17 cellular contexts compared by ENCODE assay signal in genomic region chr5:172444626-172445365, GRCh38. TPM values are rescaled to one million over a fixed set of nuclear protein-coding genes. Genes with fewer than 3 reads are reported as not detected.
A peak's percentile ranks its signal among the peaks of the same experiment; 100 is the strongest.
DNase-seq lines count a peak whose midpoint lies in the region; TF ChIP-seq lines count a peak whose summit lies in the region.
"Had no signal": no experiment of that assay in that cellular context is flagged by ENCODE, and none has a peak within 500 bp of the region (broad histone marks: within the 10 kb centered on the region; RNA-seq: fewer than 3 reads in every experiment).

No MANE protein-coding gene starts in this region.

- no peaks in the 10 kb centered on the region for H3K9me3 Mint-ChIP-seq in activated naive CD8-positive, alpha-beta T cell treated with anti-CD3 and anti-CD28 coated beads for 36 hours
- H3K9me3 Mint-ChIP-seq: activated T-cell treated with anti-CD3 and anti-CD28 coated beads, Interleukin-2, amount 50 U/mL, for 4 hours; stimulated activated naive B cell treated with anti-CD40 and anti-IgM and Interleukin-4, amounts not matched to agents 10 μg/mL and 1 μg/mL and 100 μg/mL, for 72 hours; T-helper 1 cell treated with Interleukin-12 subunit alpha and Interleukin-12 subunit beta and Interleukin-4 antibody, amounts not matched to agents 30 μg/mL and 1 μg/mL, for 36 hours had no signal

- peaks cover 38% of the 10 kb centered on the region for H3K27me3 Mint-ChIP-seq in activated naive CD8-positive, alpha-beta T cell treated with anti-CD3 and anti-CD28 coated beads for 36 hours

- H3K9me3 ChIP-seq in left ventricle myocardium inferior (replicated peaks) (no peaks in the 10 kb centered on the region), BE2C (no peaks in the 10 kb centered on the region)
- H3K9me3 ChIP-seq: mucosa of descending colon had no signal

- H3K9ac ChIP-seq in rectal smooth muscle tissue (ENCODE audit: low read length): no peak overlapping the region
- H3K9ac ChIP-seq: KMS-11 had no signal

- H3K4me1 Mint-ChIP-seq in activated naive CD8-positive, alpha-beta T cell treated with anti-CD3 and anti-CD28 coated beads for 36 hours: peaks cover 11% of the 10 kb centered on the region

- H3K27me3 ChIP-seq in ACC112 (ENCODE audit: insufficient read depth, low read length) (no peaks in the 10 kb centered on the region), left ventricle myocardium inferior (ENCODE audit: low read depth) (no peaks in the 10 kb centered on the region), rectal smooth muscle tissue (ENCODE audit: control insufficient read depth, insufficient read depth, low read length) (no peaks in the 10 kb centered on the region), BE2C (no peaks in the 10 kb centered on the region)

- TF ChIP-seq CTCF in left ventricle myocardium inferior (IDR thresholded peaks at IDR 0.05; ENCODE audit: borderline replicate concordance): no peak
- TF ChIP-seq CTCF in BE2C (IDR thresholded peaks at IDR 0.05; ENCODE audit: low read depth, low read length): no peak

- H3K27ac ChIP-seq in ACC112 (ENCODE audit: low read depth, low read length) (peak overlapping the region; percentile 86), angular gyrus (ENCODE audit: low read depth, low read length) (peak overlapping the region; percentile 10), left ventricle myocardium inferior (replicated peaks) (peak overlapping the region; percentile 62), rectal smooth muscle tissue (ENCODE audit: low read depth, low read length) (peak overlapping the region; percentile 77)
- H3K27ac ChIP-seq: KMS-11 had no signal

- no peaks in the 10 kb centered on the region for H3K36me3 Mint-ChIP-seq in activated naive CD8-positive, alpha-beta T cell treated with anti-CD3 and anti-CD28 coated beads for 36 hours
- H3K36me3 Mint-ChIP-seq: stimulated activated naive B cell treated with anti-CD40 and anti-IgM and Interleukin-4, amounts not matched to agents 10 μg/mL and 1 μg/mL and 100 μg/mL, for 72 hours had no signal

- intact Hi-C loops in left ventricle myocardium inferior (cut with micrococcal nuclease): no loop called here

- no peak overlapping the region for H3K4me3 ChIP-seq in ACC112 (ENCODE audit: low read depth, low read length)
- no peak overlapping the region for H3K4me3 ChIP-seq in left ventricle myocardium inferior
- H3K4me3 ChIP-seq in rectal smooth muscle tissue (ENCODE audit: low read length): no peak overlapping the region
- H3K4me3 ChIP-seq in BE2C (ENCODE audit: low read depth, low read length): no peak overlapping the region
- H3K4me3 ChIP-seq: mucosa of descending colon had no signal

- H2AFZ ChIP-seq in ACC112 (ENCODE audit: low read length, unreplicated experiment): no peak overlapping the region

- H3K4me1 ChIP-seq in ACC112 (ENCODE audit: control insufficient read depth, insufficient read depth, low read length, unreplicated experiment) (peaks cover 43% of the 10 kb centered on the region), left ventricle myocardium inferior (peaks cover 48% of the 10 kb centered on the region), rectal smooth muscle tissue (ENCODE audit: control insufficient read depth, insufficient read depth, low read length) (peaks cover 37% of the 10 kb centered on the region), BE2C (peaks cover 3% of the 10 kb centered on the region; the same call in 1 of the 2 replicates)

- H3K36me3 ChIP-seq in ACC112 (ENCODE audit: insufficient read depth, low read length) (no peaks in the 10 kb centered on the region), left ventricle myocardium inferior (no peaks in the 10 kb centered on the region), rectal smooth muscle tissue (ENCODE audit: control insufficient read depth, insufficient read depth, low read length) (no peaks in the 10 kb centered on the region), BE2C (no peaks in the 10 kb centered on the region)

- no peak overlapping the region for H3K27ac Mint-ChIP-seq in activated naive CD8-positive, alpha-beta T cell treated with anti-CD3 and anti-CD28 coated beads for 36 hours
- H3K27ac Mint-ChIP-seq: stimulated activated naive B cell treated with anti-CD40 and anti-IgM and Interleukin-4, amounts not matched to agents 10 μg/mL and 1 μg/mL and 100 μg/mL, for 72 hours; T-helper 1 cell treated with Interleukin-12 subunit alpha and Interleukin-12 subunit beta and Interleukin-4 antibody, amounts not matched to agents 30 μg/mL and 1 μg/mL, for 36 hours had no signal

- DNase-seq in left ventricle myocardium inferior: no peak
- no peak for DNase-seq in BE2C
- DNase-seq in activated naive CD8-positive, alpha-beta T cell treated with anti-CD3 and anti-CD28 coated beads for 36 hours: no peak
- no peak for DNase-seq in hypothalamus (lab: John Stamatoyannopoulos, UW)
- no peak for DNase-seq in NCI-H82 (lab: John Stamatoyannopoulos, UW)
- DNase-seq: ACHN; activated CD4-positive, alpha-beta T cell treated with anti-CD3 and anti-CD28 coated beads for 48 hours; activated T-cell treated with anti-CD3 and anti-CD28 coated beads, Interleukin-2, amount 50 U/mL, for 4 hours; mucosa of descending colon; NCI-H2029; NCI-H69; stimulated activated naive B cell treated with anti-CD40 and anti-IgM and Interleukin-4, amounts not matched to agents 10 μg/mL and 1 μg/mL and 100 μg/mL, for 72 hours had no signal

- no peak overlapping the region for H3K4me3 Mint-ChIP-seq in activated naive CD8-positive, alpha-beta T cell treated with anti-CD3 and anti-CD28 coated beads for 36 hours
- H3K4me3 Mint-ChIP-seq: activated T-cell treated with anti-CD3 and anti-CD28 coated beads, Interleukin-2, amount 50 U/mL, for 4 hours; stimulated activated naive B cell treated with anti-CD40 and anti-IgM and Interleukin-4, amounts not matched to agents 10 μg/mL and 1 μg/mL and 100 μg/mL, for 72 hours; T-helper 1 cell treated with Interleukin-12 subunit alpha and Interleukin-12 subunit beta and Interleukin-4 antibody, amounts not matched to agents 30 μg/mL and 1 μg/mL, for 36 hours had no signal

- peaks cover 99% of the 10 kb centered on the region for H3K79me2 ChIP-seq in ACC112 (ENCODE audit: control insufficient read depth, insufficient read depth, low read length, unreplicated experiment)

RNA-seq across cellular contexts. Expression of gene SH3PXD2B, which starts 9.5 kb away (rescaled TPM):
- 5.2 TPM for total RNA-seq in left ventricle myocardium inferior
- polyA plus RNA-seq in BE2C (2012; ENCODE audit: insufficient read depth, insufficient read length, low read depth): 6.0 TPM
- total RNA-seq in activated naive CD8-positive, alpha-beta T cell treated with anti-CD3 and anti-CD28 coated beads for 36 hours: under 1 TPM; 0.80 to 0.84 TPM

Comparison
In these comparisons a context has a peak if more than half of its experiments do, and no peak if none do; other contexts are left out.
1. H3K27ac ChIP-seq: peak in every context shown above with its lines; median percentile 86 in ACC112; 77 in rectal smooth muscle tissue; 62 in left ventricle myocardium inferior; 10 in angular gyrus.